In genomic region chr2:239328306-239329191, GRCh38 we compare ENCODE assay signal across 8 cellular contexts.
DNase-seq lines count a peak whose midpoint lies in the region; TF ChIP-seq lines count a peak whose summit lies in the region.

No MANE protein-coding gene starts in this region.

- H4K20me1 ChIP-seq in H9 (ENCODE audit: control insufficient read depth, insufficient read depth, insufficient read length) (no peaks in the 10 kb centered on the region), hepatocyte (ENCODE audit: insufficient read depth, poor library complexity, severe bottlenecking) (no peaks in the 10 kb centered on the region)

- no peak overlapping the region for H3K14ac ChIP-seq in H9 (ENCODE audit: insufficient read depth, low read length)

- no peaks in the 10 kb centered on the region for H3K27me3 Mint-ChIP-seq in H9 (ENCODE audit: low read depth)

- no peaks in the 10 kb centered on the region for H3K9me2 ChIP-seq in hepatocyte (replicated peaks; ENCODE audit: insufficient read depth)

- H3K27ac ChIP-seq in H9 (ENCODE audit: insufficient read length, low read depth, low read length) = no peak overlapping the region
- peak overlapping the region; percentile 94 for H3K27ac ChIP-seq in hepatocyte
- H3K27ac ChIP-seq in skeletal muscle tissue (ENCODE audit: low read depth, low read length) = peak overlapping the region; percentile 88

- no peak overlapping the region for H2AFZ ChIP-seq in H9 (ENCODE audit: low read length)
- H2AFZ ChIP-seq in hepatocyte = no peak overlapping the region

- H2BK12ac ChIP-seq in H9 (ENCODE audit: insufficient read length, low read depth, low read length) = no peak overlapping the region

- DNase-seq in H9 = peak; percentile 19
- DNase-seq in amniotic epithelial cell (ENCODE audit: low read depth) = peak; percentile 100
- peak; percentile 76 for DNase-seq in hepatocyte (ENCODE audit: low spot score)
- DNase-seq in stimulated activated CD4-positive, alpha-beta T cell treated with anti-CD3 and anti-CD28 coated beads, Interleukin-15, amount 100 ng/mL, for 24 hours = no peak
- no peak for DNase-seq in NCI-H82 treated with DMSO at 0.1 percent for 48 hours (lab: John Stamatoyannopoulos, UW; ENCODE audit: unreplicated experiment)
- DNase-seq in NOMO-1 treated with dmso at 0.1 percent for 144 hours (lab: John Stamatoyannopoulos, UW; ENCODE audit: unreplicated experiment) = no peak
- no peak for DNase-seq in NCI-H345 treated with DMSO at 0.1 percent for 48 hours (lab: John Stamatoyannopoulos, UW; ENCODE audit: unreplicated experiment)

- H3K27me3 ChIP-seq in H9 (ENCODE audit: insufficient read depth, low read length) (no peaks in the 10 kb centered on the region), hepatocyte (no peaks in the 10 kb centered on the region), skeletal muscle tissue (ENCODE audit: control insufficient read depth in 3 of 3, insufficient read depth in 3 of 3, low read length in 3 of 3) (no peaks in the 10 kb centered on the region)

- no peak overlapping the region for H3K23ac ChIP-seq in H9 (ENCODE audit: insufficient read length, low read depth, low read length)

- H2BK20ac ChIP-seq in H9 (ENCODE audit: low read depth, low read length, poor library complexity, severe bottlenecking) = no peak overlapping the region

- no peaks in the 10 kb centered on the region for H3K9me3 ChIP-seq in H9 (ENCODE audit: control insufficient read depth, low read depth, low read length)
- no peaks in the 10 kb centered on the region for H3K9me3 ChIP-seq in hepatocyte (ENCODE audit: low read depth)
- no peaks in the 10 kb centered on the region for H3K9me3 ChIP-seq in skeletal muscle tissue (ENCODE audit: control insufficient read depth in 3 of 3, low read length in 3 of 3)

- H2BK120ac ChIP-seq in H9 (ENCODE audit: low read depth, low read length, poor library complexity, severe bottlenecking) = no peak overlapping the region

- H2BK5ac ChIP-seq in H9 (ENCODE audit: insufficient read length, low read length) = no peak overlapping the region

- H3K79me2 ChIP-seq in H9 (ENCODE audit: insufficient read depth, low read length) (no peaks in the 10 kb centered on the region), hepatocyte (peaks cover 74% of the 10 kb centered on the region)

- H3K36me3 ChIP-seq in hepatocyte (replicated peaks; ENCODE audit: insufficient read depth, low read depth) (no peaks in the 10 kb centered on the region), skeletal muscle tissue (ENCODE audit: control insufficient read depth in 3 of 3, insufficient read depth in 3 of 3, low read length in 3 of 3) (no peaks in the 10 kb centered on the region)

- no peak overlapping the region for H3K4me3 Mint-ChIP-seq in H9

- peaks cover 18 to 41% of the 10 kb centered on the region in 2 experiments for H3K4me1 Mint-ChIP-seq in H9

- peaks cover 0 to 6% (median 3%) of the 10 kb centered on the region in 3 experiments; a peak in 2 of 7 replicates for H3K36me3 Mint-ChIP-seq in H9 (ENCODE audit: insufficient read depth in 1 of 3, low read depth in 3 of 3)

- H4K8ac ChIP-seq in H9 (replicated peaks; ENCODE audit: insufficient read length, low read depth, low read length) = no peak overlapping the region

- H3K9ac ChIP-seq in H9 (ENCODE audit: extremely low read depth, insufficient read length, low read length) (no peak overlapping the region), skeletal muscle tissue (ENCODE audit: low read depth in 1 of 3, low read length in 3 of 3) (peak overlapping the region; percentile 52 to 86 (median 75))

- no peaks in the 10 kb centered on the region for H3K23me2 ChIP-seq in H9 (ENCODE audit: insufficient read length, low read depth, low read length, poor library complexity, severe bottlenecking)

- no peak for TF ChIP-seq CTCF in H9 (conservative IDR thresholded peaks at IDR 0.05)
- no peak for TF ChIP-seq CTCF in hepatocyte (IDR thresholded peaks at IDR 0.05; ENCODE audit: poor library complexity)

- H4K5ac ChIP-seq in H9 (ENCODE audit: insufficient read length, low read depth, low read length) = no peak overlapping the region

- H3K4me3 ChIP-seq in hepatocyte (no peak overlapping the region), skeletal muscle tissue (ENCODE audit: low read length in 3 of 3) (peak overlapping the region in 2 of 3 donors; percentile 7 to 63)

- H3K27ac Mint-ChIP-seq in H9 = peak overlapping the region; percentile 59 to 75 (median 65); a peak in 2 of 7 replicates

- H2BK15ac ChIP-seq in H9 (ENCODE audit: low read depth, low read length) = no peak overlapping the region

- no peak overlapping the region for H3T11ph ChIP-seq in H9 (ENCODE audit: low read length)

- H4K91ac ChIP-seq in H9 (ENCODE audit: insufficient read length, low read depth, low read length) = no peak overlapping the region

- H3K18ac ChIP-seq in H9 (ENCODE audit: insufficient read length, low read depth, low read length) = no peak overlapping the region

- no peak overlapping the region for H3K4ac ChIP-seq in H9 (ENCODE audit: low read depth, low read length)

- H3K9me3 Mint-ChIP-seq in H9 = no peaks in the 10 kb centered on the region

- no peak overlapping the region for H3K56ac ChIP-seq in H9 (ENCODE audit: insufficient read length, low read depth, low read length)

- H3K79me1 ChIP-seq in H9 (ENCODE audit: insufficient read depth, low read depth, low read length, poor library complexity, severe bottlenecking) = no peaks in the 10 kb centered on the region

- H3K4me2 ChIP-seq in H9 (ENCODE audit: insufficient read depth, insufficient read length, low read length) (no peak overlapping the region), hepatocyte (peak overlapping the region; percentile 67)

- no CpG with 5 or more reads among the region's 21 CpGs for WGBS in H9 (ENCODE audit: extremely low coverage, insufficient read length, low lambda C conversion rate)
- 45% methylated on average over 20 of the region's 21 CpGs for WGBS in hepatocyte (ENCODE audit: low lambda C conversion rate, missing lambda C conversion rate)

- H2AK5ac ChIP-seq in H9 (ENCODE audit: insufficient read length, low read length) = no peak overlapping the region

- no peaks in the 10 kb centered on the region for H3K4me1 ChIP-seq in H9 (ENCODE audit: insufficient read depth, low read length)
- peaks cover 54% of the 10 kb centered on the region for H3K4me1 ChIP-seq in hepatocyte (ENCODE audit: insufficient read depth)
- peaks cover 45 to 56% (median 55%) of the 10 kb centered on the region in 3 donors for H3K4me1 ChIP-seq in skeletal muscle tissue (ENCODE audit: control insufficient read depth in 3 of 3, insufficient read depth in 3 of 3, low read length in 3 of 3)

Comparison
In these comparisons a context has a peak if more than half of its experiments do, and no peak if none do; other contexts are left out.
1. DNase-seq: peak in H9 (single experiment), amniotic epithelial cell (single experiment) and hepatocyte (single experiment); none in stimulated activated CD4-positive, alpha-beta T cell treated with anti-CD3 and anti-CD28 coated beads, Interleukin-15, amount 100 ng/mL, for 24 hours (single experiment), NCI-H82 treated with DMSO at 0.1 percent for 48 hours (single experiment), NOMO-1 treated with dmso at 0.1 percent for 144 hours (single experiment) and NCI-H345 treated with DMSO at 0.1 percent for 48 hours (single experiment).